Comparison of ENCODE assay signal across 11 cellular contexts in genomic region chr6:85680388-85680787, GRCh38. TPM values are rescaled to one million over a fixed set of nuclear protein-coding genes. Genes with fewer than 3 reads are reported as not detected.
DNase-seq lines count a peak whose midpoint lies in the region; ATAC-seq and TF ChIP-seq lines count a peak whose summit lies in the region.
"Had no signal": no experiment of that assay in that cellular context is flagged by ENCODE, and none has a peak within 500 bp of the region (broad histone marks: within the 10 kb centered on the region; RNA-seq: fewer than 3 reads in every experiment).

No MANE protein-coding gene starts in this region.

- H3K9me3 Mint-ChIP-seq in activated CD4-positive, alpha-beta T cell treated with anti-CD3 and anti-CD28 coated beads for 36 hours (ENCODE audit: low read depth): peaks cover 5% of the 10 kb centered on the region
- peaks cover 6% of the 10 kb centered on the region for H3K9me3 Mint-ChIP-seq in activated naive CD8-positive, alpha-beta T cell treated with anti-CD3 and anti-CD28 coated beads for 36 hours

- CTCF ChIA-PET in activated CD4-positive, alpha-beta T cell treated with anti-CD3 and anti-CD28 coated beads for 36 hours (lab: Charles Lee): no interaction called here

- H4K20me1 ChIP-seq in osteoblast (ENCODE audit: insufficient read depth, low read length): peaks cover 28% of the 10 kb centered on the region

- no peak for TF ChIP-seq CTCF in osteoblast (IDR thresholded peaks at IDR 0.05; ENCODE audit: extremely low read depth, low read depth, low read length)

- H2AFZ ChIP-seq in osteoblast (ENCODE audit: low read length): peak overlapping the region; percentile 72

- POLR2A ChIA-PET in activated CD4-positive, alpha-beta T cell treated with anti-CD3 and anti-CD28 coated beads for 36 hours (lab: Charles Lee): no interaction called here

- peaks cover 43% of the 10 kb centered on the region for H3K36me3 Mint-ChIP-seq in activated CD4-positive, alpha-beta T cell treated with anti-CD3 and anti-CD28 coated beads for 36 hours (ENCODE audit: low read depth)
- H3K36me3 Mint-ChIP-seq in activated naive CD8-positive, alpha-beta T cell treated with anti-CD3 and anti-CD28 coated beads for 36 hours: peaks cover 48% of the 10 kb centered on the region

- H3K4me2 ChIP-seq in osteoblast (ENCODE audit: insufficient read depth, low read length): peak overlapping the region; percentile 83

- H3K27ac Mint-ChIP-seq in activated CD4-positive, alpha-beta T cell treated with anti-CD3 and anti-CD28 coated beads for 36 hours: peak overlapping the region; percentile 55
- peak overlapping the region; percentile 92 for H3K27ac Mint-ChIP-seq in activated naive CD8-positive, alpha-beta T cell treated with anti-CD3 and anti-CD28 coated beads for 36 hours

- peaks cover 31% of the 10 kb centered on the region for H3K79me2 ChIP-seq in osteoblast (ENCODE audit: insufficient read depth, low read length)

- no peak for ATAC-seq in activated CD4-positive, alpha-beta T cell treated with anti-CD3 and anti-CD28 coated beads for 36 hours
- ATAC-seq in HG02840 (IDR thresholded peaks at IDR 0.05; ENCODE audit: low FRiP score, unreplicated experiment) (no peak), GM19467 (IDR thresholded peaks at IDR 0.05; ENCODE audit: unreplicated experiment) (no peak), GM18498 (IDR thresholded peaks at IDR 0.05; ENCODE audit: unreplicated experiment) (no peak)

- no peaks in the 10 kb centered on the region for H3K27me3 Mint-ChIP-seq in activated CD4-positive, alpha-beta T cell treated with anti-CD3 and anti-CD28 coated beads for 36 hours
- H3K27me3 Mint-ChIP-seq in activated naive CD8-positive, alpha-beta T cell treated with anti-CD3 and anti-CD28 coated beads for 36 hours: peaks cover 12% of the 10 kb centered on the region

- H3K27ac ChIP-seq in osteoblast (ENCODE audit: low read depth, low read length): peak overlapping the region; percentile 90

- DNase-seq in activated CD4-positive, alpha-beta T cell treated with anti-CD3 and anti-CD28 coated beads for 36 hours: no peak
- no peak for DNase-seq in activated CD4-positive, alpha-beta T cell treated with anti-CD3 and anti-CD28 coated beads for 48 hours
- no peak for DNase-seq in MG63
- no peak for DNase-seq in activated naive CD8-positive, alpha-beta T cell treated with anti-CD3 and anti-CD28 coated beads for 36 hours
- no peak for DNase-seq in osteoblast (ENCODE audit: insufficient read length, low spot score, missing footprints)
- DNase-seq: anterior cingulate cortex, NCI-H2029, nucleus accumbens had no signal

- intact Hi-C loops in activated CD4-positive, alpha-beta T cell treated with anti-CD3 and anti-CD28 coated beads for 36 hours (cut with DNase I, micrococcal nuclease): loop anchor here in 1 of 2 experiments (5.0 kb wide), 1 partner anchor 233 kb away; no protein-coding TSS in a partner anchor

- peak overlapping the region; percentile 86 for H3K4me3 ChIP-seq in MG63
- H3K4me3 ChIP-seq in osteoblast (ENCODE audit: insufficient read depth, low read length): peak overlapping the region; percentile 87

- H3K27me3 ChIP-seq in MG63 (no peaks in the 10 kb centered on the region), osteoblast (ENCODE audit: insufficient read depth, low read length) (no peaks in the 10 kb centered on the region)

- H3K36me3 ChIP-seq in MG63 (peaks cover 31% of the 10 kb centered on the region), osteoblast (ENCODE audit: insufficient read depth, low read length) (peaks cover 22% of the 10 kb centered on the region)

- H3K4me1 ChIP-seq in osteoblast (ENCODE audit: insufficient read depth, low read length): peaks cover 14% of the 10 kb centered on the region

- peak overlapping the region; percentile 90 for H3K4me3 Mint-ChIP-seq in activated CD4-positive, alpha-beta T cell treated with anti-CD3 and anti-CD28 coated beads for 36 hours
- H3K4me3 Mint-ChIP-seq in activated naive CD8-positive, alpha-beta T cell treated with anti-CD3 and anti-CD28 coated beads for 36 hours: peak overlapping the region; percentile 99

- H3K9me3 ChIP-seq in MG63 (no peaks in the 10 kb centered on the region), osteoblast (ENCODE audit: low read depth, low read length) (no peaks in the 10 kb centered on the region)

- peaks cover 18% of the 10 kb centered on the region for H3K4me1 Mint-ChIP-seq in activated CD4-positive, alpha-beta T cell treated with anti-CD3 and anti-CD28 coated beads for 36 hours
- H3K4me1 Mint-ChIP-seq in activated naive CD8-positive, alpha-beta T cell treated with anti-CD3 and anti-CD28 coated beads for 36 hours: peaks cover 25% of the 10 kb centered on the region

RNA-seq across cellular contexts. Expression of gene SYNCRIP, which starts 37.7 kb away (rescaled TPM):
- total RNA-seq in activated CD4-positive, alpha-beta T cell treated with anti-CD3 and anti-CD28 coated beads for 36 hours: 100 to 1,000 TPM; 156 to 191 TPM
- 89.9 and 199 TPM in 2 replicates for total RNA-seq in MG63 (2014; rRNA removed; shearing (Covaris generic); ENCODE audit: low replicate concordance)
- 100 to 1,000 TPM; 271 to 278 TPM for total RNA-seq in activated naive CD8-positive, alpha-beta T cell treated with anti-CD3 and anti-CD28 coated beads for 36 hours
- total RNA-seq in osteoblast: 59.4 and 59.8 TPM in 2 replicates
